ENCODE assay signal across 8 cellular contexts in the genomic region with DNA sequence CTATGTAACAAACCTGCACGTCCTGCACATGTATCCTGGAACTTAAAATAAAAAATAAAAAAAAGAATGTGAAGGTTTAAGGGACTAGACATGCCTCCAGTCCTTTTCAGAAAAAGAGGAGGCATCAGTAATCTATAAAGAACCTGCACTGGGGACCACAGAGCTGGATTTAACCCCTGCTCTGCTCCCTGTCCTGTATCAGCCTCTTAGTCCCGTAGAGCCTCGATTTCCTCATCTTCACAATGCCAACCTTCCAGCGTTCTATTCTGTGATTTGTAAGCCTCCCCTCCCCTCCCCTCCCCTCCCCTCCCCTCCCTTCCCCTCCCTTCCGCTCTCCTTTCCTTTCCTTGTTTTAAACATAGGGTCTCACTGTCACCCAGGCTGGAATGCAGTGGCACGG.
"Had no signal": no experiment of that assay in that cellular context is flagged by ENCODE, and none has a peak within 500 bp of the region (broad histone marks: within the 10 kb centered on the region; RNA-seq: fewer than 3 reads in every experiment).

No MANE protein-coding gene starts in this region.

- FAIRE-seq: HTR-8/SVneo, K562 had no signal

- H3K4me2 ChIP-seq: KMS-11 had no signal

- H3K27ac ChIP-seq: HL-60, KMS-11 had no signal

- H3K36me3 Mint-ChIP-seq: IgD-negative memory B cell had no signal

- H3K9ac ChIP-seq: KMS-11 had no signal

- H3K4me3 Mint-ChIP-seq: IgD-negative memory B cell had no signal

- DNase-seq: IMR-90, KBM-7, KG1 had no signal

- H3K27ac Mint-ChIP-seq: IgD-negative memory B cell had no signal

- H3K4me3 ChIP-seq: K562 had no signal

- ATAC-seq: K562 had no signal
